ENCODE assay signal across 8 cellular contexts in the genomic region with DNA sequence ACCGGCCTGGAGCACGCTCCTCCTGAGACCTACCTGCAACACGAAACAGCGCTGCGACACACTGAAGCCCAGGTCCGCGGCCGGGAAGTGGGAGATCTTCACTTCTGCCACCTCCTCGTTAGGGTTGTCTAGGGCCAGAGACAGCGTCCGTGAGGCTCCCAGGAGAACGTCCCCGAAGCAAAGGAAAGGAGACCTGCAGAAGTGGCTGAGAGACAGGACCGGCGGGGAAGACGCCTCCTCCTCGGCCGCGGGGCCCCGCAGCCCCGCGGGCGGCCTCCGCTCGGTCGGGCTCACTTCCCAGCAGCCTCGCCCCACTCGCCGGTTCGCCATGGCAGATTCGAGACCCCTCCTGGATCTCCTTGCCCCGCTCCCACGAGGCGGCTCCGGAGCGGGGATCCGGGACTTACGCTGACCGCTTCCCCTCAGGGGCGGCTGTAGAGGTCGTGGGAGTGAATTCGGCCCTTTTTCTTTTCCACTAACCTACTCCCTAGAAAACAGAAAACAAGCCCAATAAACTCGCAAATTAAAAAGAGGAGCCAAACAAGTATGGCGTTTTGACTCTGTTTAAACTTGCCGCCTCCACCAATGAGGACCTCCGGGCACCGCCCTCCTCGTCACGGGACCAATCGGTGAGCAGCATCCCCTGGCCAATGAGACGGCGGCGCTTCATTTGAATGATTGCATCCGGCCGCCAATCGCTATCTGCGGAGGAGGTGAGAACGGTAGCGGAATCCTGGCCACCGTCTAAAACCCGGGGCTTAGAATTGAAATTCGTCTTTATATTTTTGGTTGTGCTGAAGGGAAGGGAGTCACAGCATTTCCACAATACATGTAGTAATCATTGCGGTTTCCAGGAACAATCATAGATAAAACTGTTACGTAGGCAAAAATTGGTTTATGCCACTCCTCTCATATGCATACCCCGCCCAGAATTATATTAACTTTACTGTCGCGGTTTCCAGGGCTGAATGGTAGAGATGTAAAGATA. TPM values are rescaled to one million over a fixed set of nuclear protein-coding genes. Genes with fewer than 3 reads are reported as not detected.
A peak's percentile ranks its signal among the peaks of the same experiment; 100 is the strongest.
DNase-seq lines count a peak whose midpoint lies in the region; ATAC-seq and TF ChIP-seq lines count a peak whose summit lies in the region.

Gene ASPM (minus strand): TSS at position 562 of the 988 bp plus-strand sequence. CDS start 232 bp downstream, at position 330.

- WGBS in testis, 2 donors = 0 to 1% methylated on average over 47 to 67 of the region's 67 CpGs

- TF ChIP-seq POLR2A in testis (IDR thresholded peaks at IDR 0.05) = no peak

- peak; percentile 97 for ATAC-seq in HG02623 (IDR thresholded peaks at IDR 0.05; ENCODE audit: unreplicated experiment)
- peak; percentile 95 for ATAC-seq in SK-N-SH treated with all-trans-retinoic acid at 6 μM for 48 hours

- no peaks in the 10 kb centered on the region for H3K27me3 ChIP-seq in testis

- no peaks in the 10 kb centered on the region for H3K9me3 ChIP-seq in testis

- intact Hi-C loops in testis (cut with DNase I; ENCODE audit: low total_unique reads) = no loop called here

- H3K4me3 ChIP-seq in testis = peak within 1 kb of the TSS; percentile 65 to 77

- DNase-seq in GM10266 (ENCODE audit: extremely low spot score) (peak; percentile 92), NCI-H1092 treated with DMSO at 0.1 percent for 48 hours (lab: John Stamatoyannopoulos, UW) (peak; percentile 98), glomerular endothelial cell (ENCODE audit: extremely low read depth, low read depth, low spot score) (peak; percentile 72), occipital lobe (lab: John Stamatoyannopoulos, UW) (peak; percentile 90), testis (peak; percentile 99)
- DNase-seq in activated naive CD4-positive, alpha-beta T cell treated with anti-CD3 and anti-CD28 coated beads, Interleukin-2, amount 50 U/mL, for 16 hours = peak; percentile 96

- peak within 1 kb of the TSS; percentile 63 to 66 for H3K27ac ChIP-seq in testis

- no peaks in the 10 kb centered on the region for H3K36me3 ChIP-seq in testis (ENCODE audit: low read depth, missing control alignments)

- no peaks in the 10 kb centered on the region for H3K4me1 ChIP-seq in testis

- TF ChIP-seq CTCF in GM10266 (IDR thresholded peaks at IDR 0.05; ENCODE audit: control insufficient read depth, insufficient read depth, low read depth, missing control alignments) = no peak
- TF ChIP-seq CTCF in testis (IDR thresholded peaks at IDR 0.05) = no peak

TF ChIP-seq in SK-N-SH treated with all-trans-retinoic acid at 6 μM for 48 hours, 23 proteins besides CTCF, POLR2A, EP300 and RAD21:
- TF ChIP-seq PPARA (CRISPR knock-in tag; IDR thresholded peaks at IDR 0.05; ENCODE audit: borderline replicate concordance) (no peak), ZNF8 (CRISPR knock-in tag; IDR thresholded peaks at IDR 0.05) (no peak), BACH2 (CRISPR knock-in tag; IDR thresholded peaks at IDR 0.05; ENCODE audit: borderline replicate concordance) (no peak), TCF4 (CRISPR knock-in tag; IDR thresholded peaks at IDR 0.05; ENCODE audit: borderline replicate concordance) (no peak), RARB (CRISPR knock-in tag; IDR thresholded peaks at IDR 0.05) (no peak), ISL1 (CRISPR knock-in tag; IDR thresholded peaks at IDR 0.05) (no peak), ESRRG (CRISPR knock-in tag; IDR thresholded peaks at IDR 0.05) (no peak), CREB5 (CRISPR knock-in tag; IDR thresholded peaks at IDR 0.05; ENCODE audit: low read depth) (no peak), CSDC2 (CRISPR knock-in tag; IDR thresholded peaks at IDR 0.05) (no peak), ZNF70 (CRISPR knock-in tag; IDR thresholded peaks at IDR 0.05) (no peak), PATZ1 (CRISPR knock-in tag; IDR thresholded peaks at IDR 0.05; ENCODE audit: borderline replicate concordance) (no peak), ZFP30 (CRISPR knock-in tag; IDR thresholded peaks at IDR 0.05) (no peak), GLIS3 (CRISPR knock-in tag; IDR thresholded peaks at IDR 0.05) (no peak)
- TF ChIP-seq, protein P1, sequence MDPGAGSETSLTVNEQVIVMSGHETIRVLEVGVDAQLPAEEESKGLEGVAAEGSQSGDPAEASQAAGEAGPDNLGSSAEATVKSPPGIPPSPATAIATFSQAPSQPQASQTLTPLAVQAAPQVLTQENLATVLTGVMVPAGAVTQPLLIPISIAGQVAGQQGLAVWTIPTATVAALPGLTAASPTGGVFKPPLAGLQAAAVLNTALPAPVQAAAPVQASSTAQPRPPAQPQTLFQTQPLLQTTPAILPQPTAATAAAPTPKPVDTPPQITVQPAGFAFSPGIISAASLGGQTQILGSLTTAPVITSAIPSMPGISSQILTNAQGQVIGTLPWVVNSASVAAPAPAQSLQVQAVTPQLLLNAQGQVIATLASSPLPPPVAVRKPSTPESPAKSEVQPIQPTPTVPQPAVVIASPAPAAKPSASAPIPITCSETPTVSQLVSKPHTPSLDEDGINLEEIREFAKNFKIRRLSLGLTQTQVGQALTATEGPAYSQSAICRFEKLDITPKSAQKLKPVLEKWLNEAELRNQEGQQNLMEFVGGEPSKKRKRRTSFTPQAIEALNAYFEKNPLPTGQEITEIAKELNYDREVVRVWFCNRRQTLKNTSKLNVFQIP (CRISPR knock-in tag; IDR thresholded peaks at IDR 0.05; ENCODE audit: borderline replicate concordance, low read depth) = no peak
- TF ChIP-seq, protein P2, sequence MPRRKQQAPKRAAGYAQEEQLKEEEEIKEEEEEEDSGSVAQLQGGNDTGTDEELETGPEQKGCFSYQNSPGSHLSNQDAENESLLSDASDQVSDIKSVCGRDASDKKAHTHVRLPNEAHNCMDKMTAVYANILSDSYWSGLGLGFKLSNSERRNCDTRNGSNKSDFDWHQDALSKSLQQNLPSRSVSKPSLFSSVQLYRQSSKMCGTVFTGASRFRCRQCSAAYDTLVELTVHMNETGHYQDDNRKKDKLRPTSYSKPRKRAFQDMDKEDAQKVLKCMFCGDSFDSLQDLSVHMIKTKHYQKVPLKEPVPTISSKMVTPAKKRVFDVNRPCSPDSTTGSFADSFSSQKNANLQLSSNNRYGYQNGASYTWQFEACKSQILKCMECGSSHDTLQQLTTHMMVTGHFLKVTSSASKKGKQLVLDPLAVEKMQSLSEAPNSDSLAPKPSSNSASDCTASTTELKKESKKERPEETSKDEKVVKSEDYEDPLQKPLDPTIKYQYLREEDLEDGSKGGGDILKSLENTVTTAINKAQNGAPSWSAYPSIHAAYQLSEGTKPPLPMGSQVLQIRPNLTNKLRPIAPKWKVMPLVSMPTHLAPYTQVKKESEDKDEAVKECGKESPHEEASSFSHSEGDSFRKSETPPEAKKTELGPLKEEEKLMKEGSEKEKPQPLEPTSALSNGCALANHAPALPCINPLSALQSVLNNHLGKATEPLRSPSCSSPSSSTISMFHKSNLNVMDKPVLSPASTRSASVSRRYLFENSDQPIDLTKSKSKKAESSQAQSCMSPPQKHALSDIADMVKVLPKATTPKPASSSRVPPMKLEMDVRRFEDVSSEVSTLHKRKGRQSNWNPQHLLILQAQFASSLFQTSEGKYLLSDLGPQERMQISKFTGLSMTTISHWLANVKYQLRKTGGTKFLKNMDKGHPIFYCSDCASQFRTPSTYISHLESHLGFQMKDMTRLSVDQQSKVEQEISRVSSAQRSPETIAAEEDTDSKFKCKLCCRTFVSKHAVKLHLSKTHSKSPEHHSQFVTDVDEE (CRISPR knock-in tag; IDR thresholded peaks at IDR 0.05) = no peak
- TF ChIP-seq, protein P3, sequence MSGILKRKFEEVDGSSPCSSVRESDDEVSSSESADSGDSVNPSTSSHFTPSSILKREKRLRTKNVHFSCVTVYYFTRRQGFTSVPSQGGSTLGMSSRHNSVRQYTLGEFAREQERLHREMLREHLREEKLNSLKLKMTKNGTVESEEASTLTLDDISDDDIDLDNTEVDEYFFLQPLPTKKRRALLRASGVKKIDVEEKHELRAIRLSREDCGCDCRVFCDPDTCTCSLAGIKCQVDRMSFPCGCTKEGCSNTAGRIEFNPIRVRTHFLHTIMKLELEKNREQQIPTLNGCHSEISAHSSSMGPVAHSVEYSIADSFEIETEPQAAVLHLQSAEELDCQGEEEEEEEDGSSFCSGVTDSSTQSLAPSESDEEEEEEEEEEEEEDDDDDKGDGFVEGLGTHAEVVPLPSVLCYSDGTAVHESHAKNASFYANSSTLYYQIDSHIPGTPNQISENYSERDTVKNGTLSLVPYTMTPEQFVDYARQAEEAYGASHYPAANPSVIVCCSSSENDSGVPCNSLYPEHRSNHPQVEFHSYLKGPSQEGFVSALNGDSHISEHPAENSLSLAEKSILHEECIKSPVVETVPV (CRISPR knock-in tag; IDR thresholded peaks at IDR 0.05) = no peak

RNA-seq across cellular contexts. Expression of gene ASPM, which starts in this region (rescaled TPM):
- total RNA-seq in glomerular endothelial cell = 4.5 and 11.3 TPM in 2 replicates
- 8.9 TPM for total RNA-seq in occipital lobe
- total RNA-seq in testis = 10 to 100 TPM; 10.6 to 13.4 TPM
- 1.6 TPM for polyA plus RNA-seq in testis (ENCODE audit: insufficient read depth, low read depth, low replicate concordance)

Comparison
In these comparisons a context has a peak if more than half of its experiments do, and no peak if none do; other contexts are left out.
1. Peak in every context shown above with its lines: DNase-seq, ATAC-seq, H3K4me3 ChIP-seq and H3K27ac ChIP-seq.